ENCODE assay signal across 13 cellular contexts in the genomic region with DNA sequence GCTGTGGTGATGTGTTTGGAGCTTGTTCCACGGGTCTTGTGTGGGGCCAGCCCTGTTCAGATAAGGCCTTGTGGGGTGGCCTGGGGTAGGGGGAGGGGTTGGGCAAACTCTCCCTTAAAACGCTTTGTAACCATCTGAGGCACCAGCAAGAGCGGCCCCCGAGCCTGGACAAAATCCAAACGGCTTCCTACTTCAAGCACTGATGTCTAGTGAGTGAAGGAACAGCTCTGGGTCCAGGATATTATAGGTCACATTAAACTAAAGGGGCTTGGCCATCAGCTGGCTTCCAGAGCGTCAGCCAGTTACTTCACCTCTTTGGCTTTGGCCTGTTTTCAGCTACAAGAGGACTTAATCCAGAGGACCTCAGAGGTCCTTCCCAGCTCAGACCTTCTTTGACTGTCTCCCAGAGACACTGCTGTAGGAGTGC. TPM values are rescaled to one million over a fixed set of nuclear protein-coding genes. Genes with fewer than 3 reads are reported as not detected.
DNase-seq lines count a peak whose midpoint lies in the region; ATAC-seq, FAIRE-seq and TF ChIP-seq lines count a peak whose summit lies in the region.
"Had no signal": no experiment of that assay in that cellular context is flagged by ENCODE, and none has a peak within 500 bp of the region (broad histone marks: within the 10 kb centered on the region; RNA-seq: fewer than 3 reads in every experiment).

No MANE protein-coding gene starts in this region.

- no peaks in the 10 kb centered on the region for H3K27me3 Mint-ChIP-seq in stimulated activated naive B cell treated with anti-CD40 and anti-IgM and Interleukin-4, amounts not matched to agents 10 μg/mL and 1 μg/mL and 100 μg/mL, for 72 hours
- H3K27me3 Mint-ChIP-seq: stimulated activated naive CD8-positive, alpha-beta T cell treated with anti-CD3 and anti-CD28 coated beads, Interleukin-15, amount 100 ng/mL, for 72 hours had no signal

- WGBS in HepG2 (ENCODE audit: low lambda C conversion rate): 93% methylated on average over 6 of the region's 6 CpGs

- H3K4me1 ChIP-seq in OCI-LY1 (ENCODE audit: insufficient read depth, low read length, severe bottlenecking) (peaks cover 28% of the 10 kb centered on the region), colonic mucosa (no peaks in the 10 kb centered on the region), HepG2 (ENCODE audit: insufficient read depth, low read length) (peaks cover 23% of the 10 kb centered on the region)

- TF ChIP-seq EP300 in HepG2 (IDR thresholded peaks at IDR 0.05; ENCODE audit: low read depth in 2 of 2, low read length in 2 of 2) (no peak), HepG2 (CRISPR knock-in tag; IDR thresholded peaks at IDR 0.05; ENCODE audit: borderline replicate concordance) (no peak)

- H2AFZ ChIP-seq in OCI-LY1 (ENCODE audit: low read length): no peak overlapping the region
- no peak overlapping the region for H2AFZ ChIP-seq in HepG2 (ENCODE audit: low read length)

- H3K9me3 Mint-ChIP-seq in stimulated activated naive B cell treated with anti-CD40 and anti-IgM and Interleukin-4, amounts not matched to agents 10 μg/mL and 1 μg/mL and 100 μg/mL, for 72 hours: no peaks in the 10 kb centered on the region
- H3K9me3 Mint-ChIP-seq: stimulated activated naive CD8-positive, alpha-beta T cell treated with anti-CD3 and anti-CD28 coated beads, Interleukin-15, amount 100 ng/mL, for 72 hours; WTC11 had no signal

- CTCF ChIA-PET in HepG2 (lab: Yijun Ruan, JAX; ENCODE audit: low intra/inter-chr PET ratio, low total read pairs): no interaction called here

- FAIRE-seq in HepG2 (lab: Jason Lieb, UNC) (no peak), urothelium cell line (lab: Jason Lieb, UNC) (no peak)

- H3K27me3 ChIP-seq in OCI-LY1 (ENCODE audit: insufficient read depth, low read length) (no peaks in the 10 kb centered on the region), colonic mucosa (no peaks in the 10 kb centered on the region), HepG2 (ENCODE audit: control insufficient read depth in 1 of 2, insufficient read depth in 2 of 2, low read length in 2 of 2) (no peaks in the 10 kb centered on the region)

- in situ Hi-C loops in HepG2 (cut with HindIII; ENCODE audit: extremely low pct_ligation_motif_present, low pct_unique_long_range_greater_than_20kb): no loop called here

- H3K79me2 ChIP-seq in OCI-LY1 (ENCODE audit: insufficient read depth, low read length) (no peaks in the 10 kb centered on the region), HepG2 (ENCODE audit: insufficient read depth, low read length) (no peaks in the 10 kb centered on the region)

- no TSS peak for BruUV-seq in HepG2 (replicated peaks; lab: Mats Ljungman, UMichigan)

- H3K4me1 Mint-ChIP-seq in stimulated activated naive B cell treated with anti-CD40 and anti-IgM and Interleukin-4, amounts not matched to agents 10 μg/mL and 1 μg/mL and 100 μg/mL, for 72 hours: peaks cover 20 to 34% of the 10 kb centered on the region in 2 donors

- POLR2A ChIA-PET in HepG2 (lab: Yijun Ruan, JAX): interaction anchor here (1.7 to 13.7 kb wide), 4 partner anchors 9 to 58 kb away, joined by 4 to 480 read pairs (median 40); a partner anchor contains a TSS

- peak overlapping the region; percentile 63 for H3K27ac ChIP-seq in OCI-LY1 (ENCODE audit: low read depth, low read length, poor library complexity, severe bottlenecking)
- H3K27ac ChIP-seq in colonic mucosa: peak overlapping the region; percentile 25
- no peak overlapping the region for H3K27ac ChIP-seq in HepG2 (ENCODE audit: extremely low read length, insufficient read depth, low read length)

- DNase-seq in colonic mucosa (no peak), HepG2 (ENCODE audit: low spot score) (no peak), HK-2 (ENCODE audit: unreplicated experiment) (no peak), urothelium cell line (ENCODE audit: low spot score) (no peak)
- no peak for DNase-seq in stimulated activated naive B cell treated with anti-CD40 and anti-IgM and Interleukin-4, amounts not matched to agents 10 μg/mL and 1 μg/mL and 100 μg/mL, for 72 hours
- DNase-seq: cerebellar nuclear complex; NCI-H510A; stimulated activated CD4-positive, alpha-beta T cell treated with anti-CD3 and anti-CD28 coated beads, Interleukin-4, amount 100 ng/mL, for 24 hours; stimulated activated naive CD8-positive, alpha-beta T cell treated with anti-CD3 and anti-CD28 coated beads, Interleukin-15, amount 100 ng/mL, for 72 hours had no signal

- TF ChIP-seq POLR2A in HepG2 (IDR thresholded peaks at IDR 0.05; ENCODE audit: insufficient read depth in 1 of 2, low read depth in 2 of 2, low read length in 2 of 2): 0 out of 4 replicates have a peak, but pooled peaks of 1 of the 2 experiments have one; percentile 20

- H3K27ac Mint-ChIP-seq in stimulated activated naive B cell treated with anti-CD40 and anti-IgM and Interleukin-4, amounts not matched to agents 10 μg/mL and 1 μg/mL and 100 μg/mL, for 72 hours: peak overlapping the region; percentile 59
- H3K27ac Mint-ChIP-seq: WTC11 had no signal

- intact Hi-C loops in colonic mucosa (cut with DNase I): no loop called here
- intact Hi-C loops in HepG2 (cut with micrococcal nuclease; ENCODE audit: unreplicated experiment): no loop called here

- H3F3A ChIP-seq in OCI-LY1 (ENCODE audit: insufficient read depth, low read length): peaks cover 13% of the 10 kb centered on the region; the same call in 1 of the 2 replicates

- no peak overlapping the region for H3K4me3 Mint-ChIP-seq in stimulated activated naive B cell treated with anti-CD40 and anti-IgM and Interleukin-4, amounts not matched to agents 10 μg/mL and 1 μg/mL and 100 μg/mL, for 72 hours
- H3K4me3 Mint-ChIP-seq: stimulated activated naive CD8-positive, alpha-beta T cell treated with anti-CD3 and anti-CD28 coated beads, Interleukin-15, amount 100 ng/mL, for 72 hours; WTC11 had no signal

- TF ChIP-seq RAD21 in HepG2 (CRISPR knock-in tag; IDR thresholded peaks at IDR 0.05): no peak

- ATAC-seq in HepG2 (no peak), GM18868 (IDR thresholded peaks at IDR 0.05; ENCODE audit: unreplicated experiment) (no peak), HG03342 (IDR thresholded peaks at IDR 0.05; ENCODE audit: unreplicated experiment) (no peak)
- ATAC-seq in stimulated activated naive B cell treated with anti-CD40 and anti-IgM and Interleukin-4, amounts not matched to agents 10 μg/mL and 1 μg/mL and 100 μg/mL, for 72 hours (replicated peaks): no peak
- ATAC-seq: WTC11 had no signal

- H3K9me3 ChIP-seq in OCI-LY1 (ENCODE audit: low read length) (no peaks in the 10 kb centered on the region), colonic mucosa (no peaks in the 10 kb centered on the region), HepG2 (ENCODE audit: low read length) (no peaks in the 10 kb centered on the region)

- H4K20me1 ChIP-seq in OCI-LY1 (ENCODE audit: insufficient read depth, low read length) (no peaks in the 10 kb centered on the region), HepG2 (ENCODE audit: insufficient read depth, low read length) (0 out of 2 replicates have a peak, but pooled peaks cover 2% of the 10 kb centered on the region)

- H3K9ac ChIP-seq in OCI-LY1 (ENCODE audit: low read length) (no peak overlapping the region), colonic mucosa (ENCODE audit: low read depth in 2 of 2, low read length in 2 of 2) (no peak overlapping the region), HepG2 (ENCODE audit: insufficient read depth, low read depth, low read length) (no peak overlapping the region)

- H3K4me2 ChIP-seq in OCI-LY1 (ENCODE audit: low read length): no peak overlapping the region
- no peak overlapping the region for H3K4me2 ChIP-seq in HepG2 (ENCODE audit: low read depth, low read length)

- H3K36me3 Mint-ChIP-seq in stimulated activated naive B cell treated with anti-CD40 and anti-IgM and Interleukin-4, amounts not matched to agents 10 μg/mL and 1 μg/mL and 100 μg/mL, for 72 hours: peaks cover 10% of the 10 kb centered on the region in 2 donors

- no peak for TF ChIP-seq CTCF in OCI-LY1 (IDR thresholded peaks at IDR 0.05; ENCODE audit: low read length)
- TF ChIP-seq CTCF in colonic mucosa (IDR thresholded peaks at IDR 0.05): no peak
- TF ChIP-seq CTCF in HepG2 (CRISPR knock-in tag; IDR thresholded peaks at IDR 0.05): no peak

- H3K36me3 ChIP-seq in OCI-LY1 (ENCODE audit: insufficient read depth, low read length) (peaks cover 27% of the 10 kb centered on the region), colonic mucosa (no peaks in the 10 kb centered on the region), HepG2 (replicated peaks in 1 of 2; ENCODE audit: control insufficient read depth in 1 of 2, insufficient read depth in 2 of 2, low read length in 2 of 2) (peaks cover 41 to 74% of the 10 kb centered on the region in 2 experiments)

- H3K9me2 ChIP-seq in OCI-LY1 (ENCODE audit: low read depth, low read length): no peaks in the 10 kb centered on the region

- H3K4me3 ChIP-seq in OCI-LY1 (ENCODE audit: low read depth, low read length, poor library complexity, severe bottlenecking): no peak overlapping the region
- no peak overlapping the region for H3K4me3 ChIP-seq in colonic mucosa
- no peak overlapping the region for H3K4me3 ChIP-seq in HepG2 (replicated peaks in 1 of 3; ENCODE audit: insufficient read depth in 1 of 3, low read depth in 2 of 3, low read length in 3 of 3)

RNA-seq across cellular contexts. Expression of a gene that starts 11.9 kb away (rescaled TPM):
- total RNA-seq in colonic mucosa: 10 to 100 TPM; 13.3 to 39.7 TPM
- total RNA-seq in HepG2 (2016; rRNA removed; fragmentation: Illumina TruSeq; extraction: Trizol): 418 and 853 TPM in 2 replicates
- 177 and 189 TPM in 2 replicates for total RNA-seq in HepG2 (2016; cell fraction: cytosol; rRNA removed; fragmentation: Illumina TruSeq; extraction: Trizol; ENCODE audit: low read depth)
- 427 and 844 TPM in 2 replicates for total RNA-seq in HepG2 (2016; cell fraction: insoluble cytoplasmic fraction; rRNA removed; fragmentation: Illumina TruSeq; extraction: Trizol)
- total RNA-seq in HepG2 (2016; cell fraction: membrane; rRNA removed; fragmentation: Illumina TruSeq; extraction: Trizol): 209 and 251 TPM in 2 replicates
- total RNA-seq in HepG2 (2016; cell fraction: nucleus; rRNA removed; fragmentation: Illumina TruSeq; extraction: Trizol): 690 and 808 TPM in 2 replicates
- polyA plus RNA-seq in HepG2 (2011; rRNA removed): 2,101 and 2,733 TPM in 2 replicates
- 2,219 and 2,408 TPM in 2 replicates for polyA plus RNA-seq in HepG2 (2011; cell fraction: cytosol; rRNA removed)
- polyA plus RNA-seq in HepG2 (2011; cell fraction: nucleus; rRNA removed): 1,095 and 1,323 TPM in 2 replicates
- 624 and 785 TPM in 2 replicates for polyA plus RNA-seq in HepG2 (2012)
- polyA plus RNA-seq in HepG2 (2016; cell fraction: cytosol; fragmentation: Illumina TruSeq; extraction: Trizol; ENCODE audit: low read depth): 255 and 290 TPM in 2 replicates
- 625 and 642 TPM in 2 replicates for polyA plus RNA-seq in HepG2 (2016; cell fraction: insoluble cytoplasmic fraction; fragmentation: Illumina TruSeq; extraction: Trizol; ENCODE audit: low read depth)
- 280 and 299 TPM in 2 replicates for polyA plus RNA-seq in HepG2 (2016; cell fraction: membrane; fragmentation: Illumina TruSeq; extraction: Trizol; ENCODE audit: low read depth)
- polyA plus RNA-seq in HepG2 (2016; cell fraction: nucleus; fragmentation: Illumina TruSeq; extraction: Trizol; ENCODE audit: insufficient read depth, low read depth): 1,428 and 1,667 TPM in 2 replicates
- polyA minus RNA-seq in HepG2 (2011; rRNA and poly(A)+ RNA removed; ENCODE audit: low replicate concordance): 1.4 and 887 TPM in 2 replicates
- polyA minus RNA-seq in HepG2 (2011; cell fraction: cytosol; rRNA and poly(A)+ RNA removed): 345 and 528 TPM in 2 replicates
- 167 and 268 TPM in 2 replicates for polyA minus RNA-seq in HepG2 (2011; cell fraction: nucleus; rRNA and poly(A)+ RNA removed)

RNA-seq across cellular contexts. Expression of a gene that starts 31.1 kb away (rescaled TPM):
- total RNA-seq in colonic mucosa (1 to 10 TPM; 1.0 to 1.7 TPM), HepG2 (2016; rRNA removed; fragmentation: Illumina TruSeq; extraction: Trizol) (123 and 309 TPM in 2 replicates)
- total RNA-seq in HepG2 (2016; cell fraction: cytosol; rRNA removed; fragmentation: Illumina TruSeq; extraction: Trizol; ENCODE audit: low read depth): 43.1 and 45.3 TPM in 2 replicates
- total RNA-seq in HepG2 (2016; cell fraction: insoluble cytoplasmic fraction; rRNA removed; fragmentation: Illumina TruSeq; extraction: Trizol): 113 and 316 TPM in 2 replicates
- total RNA-seq in HepG2 (2016; cell fraction: membrane; rRNA removed; fragmentation: Illumina TruSeq; extraction: Trizol): 90.4 and 105 TPM in 2 replicates
- total RNA-seq in HepG2 (2016; cell fraction: nucleus; rRNA removed; fragmentation: Illumina TruSeq; extraction: Trizol): 243 and 286 TPM in 2 replicates
- 548 and 871 TPM in 2 replicates for polyA plus RNA-seq in HepG2 (2011; rRNA removed)
- polyA plus RNA-seq in HepG2 (2011; cell fraction: cytosol; rRNA removed): 573 and 676 TPM in 2 replicates
- 1,260 and 1,369 TPM in 2 replicates for polyA plus RNA-seq in HepG2 (2011; cell fraction: nucleus; rRNA removed)
- 401 and 511 TPM in 2 replicates for polyA plus RNA-seq in HepG2 (2012)
- polyA plus RNA-seq in HepG2 (2016; cell fraction: cytosol; fragmentation: Illumina TruSeq; extraction: Trizol; ENCODE audit: low read depth): 58.6 and 61.9 TPM in 2 replicates
- polyA plus RNA-seq in HepG2 (2016; cell fraction: insoluble cytoplasmic fraction; fragmentation: Illumina TruSeq; extraction: Trizol; ENCODE audit: low read depth): 142 and 163 TPM in 2 replicates
- polyA plus RNA-seq in HepG2 (2016; cell fraction: membrane; fragmentation: Illumina TruSeq; extraction: Trizol; ENCODE audit: low read depth): 96.0 and 97.4 TPM in 2 replicates
- polyA plus RNA-seq in HepG2 (2016; cell fraction: nucleus; fragmentation: Illumina TruSeq; extraction: Trizol; ENCODE audit: insufficient read depth, low read depth): 572 and 581 TPM in 2 replicates
- 1.3 and 600 TPM in 2 replicates for polyA minus RNA-seq in HepG2 (2011; rRNA and poly(A)+ RNA removed; ENCODE audit: low replicate concordance)
- 283 and 408 TPM in 2 replicates for polyA minus RNA-seq in HepG2 (2011; cell fraction: cytosol; rRNA and poly(A)+ RNA removed)
- polyA minus RNA-seq in HepG2 (2011; cell fraction: nucleus; rRNA and poly(A)+ RNA removed): 211 and 291 TPM in 2 replicates

RNA-seq across cellular contexts. Expression of a gene that starts 49.3 kb away (rescaled TPM):
- total RNA-seq in colonic mucosa (10 to 100 TPM in 1 of 2 donors, 1 to 10 TPM in 1; 9.2 to 16.0 TPM), HepG2 (2016; rRNA removed; fragmentation: Illumina TruSeq; extraction: Trizol) (12.5 and 16.7 TPM in 2 replicates)
- total RNA-seq in HepG2 (2016; cell fraction: cytosol; rRNA removed; fragmentation: Illumina TruSeq; extraction: Trizol; ENCODE audit: low read depth): 3.6 and 3.9 TPM in 2 replicates
- total RNA-seq in HepG2 (2016; cell fraction: insoluble cytoplasmic fraction; rRNA removed; fragmentation: Illumina TruSeq; extraction: Trizol): 9.9 and 18.3 TPM in 2 replicates
- total RNA-seq in HepG2 (2016; cell fraction: membrane; rRNA removed; fragmentation: Illumina TruSeq; extraction: Trizol): 5.3 and 6.1 TPM in 2 replicates
- 16.0 and 19.6 TPM in 2 replicates for total RNA-seq in HepG2 (2016; cell fraction: nucleus; rRNA removed; fragmentation: Illumina TruSeq; extraction: Trizol)
- 9.1 and 15.1 TPM in 2 replicates for polyA plus RNA-seq in HepG2 (2011; rRNA removed)
- 6.4 and 10.5 TPM in 2 replicates for polyA plus RNA-seq in HepG2 (2011; cell fraction: cytosol; rRNA removed)
- 60.8 and 75.3 TPM in 2 replicates for polyA plus RNA-seq in HepG2 (2011; cell fraction: nucleus; rRNA removed)
- polyA plus RNA-seq in HepG2 (2012): 8.5 and 12.5 TPM in 2 replicates
- 1.8 and 2.2 TPM in 2 replicates for polyA plus RNA-seq in HepG2 (2016; cell fraction: cytosol; fragmentation: Illumina TruSeq; extraction: Trizol; ENCODE audit: low read depth)
- 10.4 and 13.7 TPM in 2 replicates for polyA plus RNA-seq in HepG2 (2016; cell fraction: insoluble cytoplasmic fraction; fragmentation: Illumina TruSeq; extraction: Trizol; ENCODE audit: low read depth)
- polyA plus RNA-seq in HepG2 (2016; cell fraction: membrane; fragmentation: Illumina TruSeq; extraction: Trizol; ENCODE audit: low read depth): 3.1 and 3.3 TPM in 2 replicates
- polyA plus RNA-seq in HepG2 (2016; cell fraction: nucleus; fragmentation: Illumina TruSeq; extraction: Trizol; ENCODE audit: insufficient read depth, low read depth): 42.6 and 43.3 TPM in 2 replicates
- polyA minus RNA-seq in HepG2 (2011; rRNA and poly(A)+ RNA removed; ENCODE audit: low replicate concordance): 15.7 and 46.8 TPM in 2 replicates
- 13.4 and 15.0 TPM in 2 replicates for polyA minus RNA-seq in HepG2 (2011; cell fraction: cytosol; rRNA and poly(A)+ RNA removed)
- 18.0 and 22.3 TPM in 2 replicates for polyA minus RNA-seq in HepG2 (2011; cell fraction: nucleus; rRNA and poly(A)+ RNA removed)

RNA-seq across cellular contexts. Expression of a gene that starts 55.9 kb away (rescaled TPM):
- total RNA-seq in colonic mucosa (10 to 100 TPM in 1 of 2 donors, 1 to 10 TPM in 1; 8.0 to 14.7 TPM), HepG2 (2016; rRNA removed; fragmentation: Illumina TruSeq; extraction: Trizol) (9.8 and 11.3 TPM in 2 replicates)
- total RNA-seq in HepG2 (2016; cell fraction: cytosol; rRNA removed; fragmentation: Illumina TruSeq; extraction: Trizol; ENCODE audit: low read depth): 6.9 and 7.8 TPM in 2 replicates
- total RNA-seq in HepG2 (2016; cell fraction: insoluble cytoplasmic fraction; rRNA removed; fragmentation: Illumina TruSeq; extraction: Trizol): 8.4 and 10.3 TPM in 2 replicates
- total RNA-seq in HepG2 (2016; cell fraction: membrane; rRNA removed; fragmentation: Illumina TruSeq; extraction: Trizol): 5.6 and 5.7 TPM in 2 replicates
- 15.8 and 16.9 TPM in 2 replicates for total RNA-seq in HepG2 (2016; cell fraction: nucleus; rRNA removed; fragmentation: Illumina TruSeq; extraction: Trizol)
- polyA plus RNA-seq in HepG2 (2011; rRNA removed): 7.4 and 7.9 TPM in 2 replicates
- polyA plus RNA-seq in HepG2 (2011; cell fraction: cytosol; rRNA removed): 3.4 and 4.0 TPM in 2 replicates
- 10.1 and 12.5 TPM in 2 replicates for polyA plus RNA-seq in HepG2 (2011; cell fraction: nucleus; rRNA removed)
- polyA plus RNA-seq in HepG2 (2012): 4.6 and 6.0 TPM in 2 replicates
- 1.3 and 2.0 TPM in 2 replicates for polyA plus RNA-seq in HepG2 (2016; cell fraction: cytosol; fragmentation: Illumina TruSeq; extraction: Trizol; ENCODE audit: low read depth)
- 4.1 and 5.3 TPM in 2 replicates for polyA plus RNA-seq in HepG2 (2016; cell fraction: insoluble cytoplasmic fraction; fragmentation: Illumina TruSeq; extraction: Trizol; ENCODE audit: low read depth)
- polyA plus RNA-seq in HepG2 (2016; cell fraction: membrane; fragmentation: Illumina TruSeq; extraction: Trizol; ENCODE audit: low read depth): 1.4 and 1.8 TPM in 2 replicates
- polyA plus RNA-seq in HepG2 (2016; cell fraction: nucleus; fragmentation: Illumina TruSeq; extraction: Trizol; ENCODE audit: insufficient read depth, low read depth): 18.3 and 20.1 TPM in 2 replicates
- 19.3 and 35.9 TPM in 2 replicates for polyA minus RNA-seq in HepG2 (2011; rRNA and poly(A)+ RNA removed; ENCODE audit: low replicate concordance)
- polyA minus RNA-seq in HepG2 (2011; cell fraction: cytosol; rRNA and poly(A)+ RNA removed): 3.6 and 3.8 TPM in 2 replicates
- 19.4 and 21.5 TPM in 2 replicates for polyA minus RNA-seq in HepG2 (2011; cell fraction: nucleus; rRNA and poly(A)+ RNA removed)

RNA-seq across cellular contexts. Expression of a gene that starts 56.0 kb away (rescaled TPM):
- total RNA-seq in colonic mucosa (100 to 1,000 TPM in 1 of 2 donors, 10 to 100 TPM in 1; 63.4 to 105 TPM), HepG2 (2016; rRNA removed; fragmentation: Illumina TruSeq; extraction: Trizol) (13.9 and 53.3 TPM in 2 replicates)
- 8.1 and 14.0 TPM in 2 replicates for total RNA-seq in HepG2 (2016; cell fraction: cytosol; rRNA removed; fragmentation: Illumina TruSeq; extraction: Trizol; ENCODE audit: low read depth)
- total RNA-seq in HepG2 (2016; cell fraction: insoluble cytoplasmic fraction; rRNA removed; fragmentation: Illumina TruSeq; extraction: Trizol): 13.1 and 49.9 TPM in 2 replicates
- total RNA-seq in HepG2 (2016; cell fraction: membrane; rRNA removed; fragmentation: Illumina TruSeq; extraction: Trizol): 13.5 and 14.0 TPM in 2 replicates
- total RNA-seq in HepG2 (2016; cell fraction: nucleus; rRNA removed; fragmentation: Illumina TruSeq; extraction: Trizol): 20.2 and 24.8 TPM in 2 replicates
- 25.6 and 37.6 TPM in 2 replicates for polyA plus RNA-seq in HepG2 (2011; rRNA removed)
- polyA plus RNA-seq in HepG2 (2011; cell fraction: cytosol; rRNA removed): 27.1 and 28.9 TPM in 2 replicates
- 16.5 and 18.5 TPM in 2 replicates for polyA plus RNA-seq in HepG2 (2011; cell fraction: nucleus; rRNA removed)
- 17.6 and 31.9 TPM in 2 replicates for polyA plus RNA-seq in HepG2 (2012)
- 3.7 and 4.5 TPM in 2 replicates for polyA plus RNA-seq in HepG2 (2016; cell fraction: cytosol; fragmentation: Illumina TruSeq; extraction: Trizol; ENCODE audit: low read depth)
- 101 and 117 TPM in 2 replicates for polyA plus RNA-seq in HepG2 (2016; cell fraction: insoluble cytoplasmic fraction; fragmentation: Illumina TruSeq; extraction: Trizol; ENCODE audit: low read depth)
- 10.9 and 12.5 TPM in 2 replicates for polyA plus RNA-seq in HepG2 (2016; cell fraction: membrane; fragmentation: Illumina TruSeq; extraction: Trizol; ENCODE audit: low read depth)
- 50.9 and 54.7 TPM in 2 replicates for polyA plus RNA-seq in HepG2 (2016; cell fraction: nucleus; fragmentation: Illumina TruSeq; extraction: Trizol; ENCODE audit: insufficient read depth, low read depth)
- polyA minus RNA-seq in HepG2 (2011; rRNA and poly(A)+ RNA removed; ENCODE audit: low replicate concordance): 36.8 and 136 TPM in 2 replicates
- 17.9 and 20.5 TPM in 2 replicates for polyA minus RNA-seq in HepG2 (2011; cell fraction: cytosol; rRNA and poly(A)+ RNA removed)
- 8.1 and 9.6 TPM in 2 replicates for polyA minus RNA-seq in HepG2 (2011; cell fraction: nucleus; rRNA and poly(A)+ RNA removed)

Comparison
In these comparisons a context has a peak if more than half of its experiments do, and no peak if none do; other contexts are left out.
1. RNA of a gene that starts 11.9 kb away (total RNA-seq): 177 to 853 TPM in HepG2; 13.3 to 39.7 TPM in colonic mucosa; every median in the first group is over 4 times any median in the second.
2. RNA of a gene that starts 31.1 kb away (total RNA-seq): 43.1 to 316 TPM in HepG2; 1.0 to 1.7 TPM in colonic mucosa; every median in the first group is over 10 times any median in the second.